Comparison of ENCODE assay signal across 15 cellular contexts in the genomic region with DNA sequence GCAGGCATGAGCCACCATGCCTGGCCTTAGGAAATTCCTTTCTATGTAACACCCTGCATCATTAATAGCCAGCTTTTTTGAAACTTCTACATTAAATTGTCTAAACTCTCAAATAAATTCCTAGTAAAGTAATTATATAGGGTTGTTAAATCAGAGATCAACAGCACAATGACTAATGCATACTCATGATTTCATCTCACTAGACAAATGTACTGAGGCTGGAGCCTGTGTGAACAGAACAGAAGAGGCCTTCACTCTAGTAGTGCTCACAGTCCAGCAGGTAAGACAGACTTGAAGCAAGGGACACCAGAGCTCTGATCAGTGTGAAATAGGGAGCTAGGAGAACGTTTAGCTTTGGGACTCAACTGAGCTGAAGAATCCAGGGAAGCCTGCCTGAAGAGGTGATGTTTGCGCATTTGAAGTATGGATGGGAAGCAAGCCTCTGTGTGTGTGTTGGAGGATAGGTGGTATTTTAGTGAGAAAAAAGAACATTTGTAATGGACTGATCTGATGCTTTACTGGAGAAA. TPM values are rescaled to one million over a fixed set of nuclear protein-coding genes. Genes with fewer than 3 reads are reported as not detected.
"Had no signal": no experiment of that assay in that cellular context is flagged by ENCODE, and none has a peak within 500 bp of the region (broad histone marks: within the 10 kb centered on the region; RNA-seq: fewer than 3 reads in every experiment).

No MANE protein-coding gene starts in this region.

- H3K27me3 ChIP-seq: body of pancreas, colonic mucosa, ovary had no signal

- H3K4me1 ChIP-seq: body of pancreas, colonic mucosa, sigmoid colon had no signal

- H3K27ac ChIP-seq: body of pancreas, colonic mucosa, ovary, sigmoid colon had no signal

- H3K4me3 ChIP-seq: body of pancreas, colonic mucosa, ovary, sigmoid colon had no signal

- DNase-seq: activated CD4-positive, alpha-beta T cell treated with anti-CD3 and anti-CD28 coated beads, Interleukin-2, amount 10 ng/mL, durations not matched to agents 7 days and 5 days; activated CD8-positive, alpha-beta memory T cell treated with anti-CD3 and anti-CD28 coated beads, Interleukin-2, amount 50 U/mL, for 48 hours; activated naive CD8-positive, alpha-beta T cell treated with anti-CD3 and anti-CD28 coated beads for 36 hours; amygdala; body of pancreas; central memory CD4-positive, alpha-beta T cell; colonic mucosa; hippocampal formation; ovary; sigmoid colon had no signal

- H3K9me3 ChIP-seq: body of pancreas, colonic mucosa, sigmoid colon had no signal

- H3K36me3 ChIP-seq: colonic mucosa, ovary, sigmoid colon had no signal

- FAIRE-seq: endometrium, urothelium cell line had no signal

RNA-seq across cellular contexts. Expression of gene ZFP42, which starts 3.9 kb away (rescaled TPM):
- total RNA-seq: activated CD4-positive, alpha-beta T cell treated with anti-CD3 and anti-CD28 coated beads, Interleukin-2, amount 10 ng/mL, durations not matched to agents 7 days and 5 days; activated naive CD8-positive, alpha-beta T cell treated with anti-CD3 and anti-CD28 coated beads for 36 hours; esophagus mucosa; lower leg skin; myocyte; sigmoid colon had no signal
- polyA plus RNA-seq: ovary, sigmoid colon had no signal
